In genomic region chr9:136790640-136791465, GRCh38 we compare ENCODE assay signal across 8 cellular contexts. TPM values are rescaled to one million over a fixed set of nuclear protein-coding genes. Genes with fewer than 3 reads are reported as not detected.
A peak's percentile ranks its signal among the peaks of the same experiment; 100 is the strongest.
DNase-seq lines count a peak whose midpoint lies in the region; ATAC-seq lines count a peak whose summit lies in the region.

TMEM141 (plus strand) TSS chr9:136791344; CDS start chr9:136791371, 27 bp downstream.

- H2BK120ac ChIP-seq in mesendoderm (ENCODE audit: low read depth, low read length) = no peak within 1 kb of the TSS

- no CpG with 5 or more reads among the region's 65 CpGs for WGBS in mesendoderm (ENCODE audit: extremely low coverage, insufficient coverage, low lambda C conversion rate)

- H3K79me2 ChIP-seq in mesendoderm (ENCODE audit: control insufficient read depth, insufficient read depth, low read length) = no peaks in the 10 kb centered on the region

- peak within 1 kb of the TSS; percentile 88 for H3K56ac ChIP-seq in mesendoderm (ENCODE audit: low read length)

- no peak within 1 kb of the TSS for H4K5ac ChIP-seq in mesendoderm (ENCODE audit: low read length)

- H3K36me3 Mint-ChIP-seq in activated CD8-positive, alpha-beta memory T cell treated with anti-CD3 and anti-CD28 coated beads, Interleukin-2, amount 10 ng/mL, durations not matched to agents 7 days and 5 days = no peaks in the 10 kb centered on the region

- H4K8ac ChIP-seq in mesendoderm (ENCODE audit: low read depth, low read length) = no peak within 1 kb of the TSS

- H3K27me3 Mint-ChIP-seq in activated CD8-positive, alpha-beta memory T cell treated with anti-CD3 and anti-CD28 coated beads, Interleukin-2, amount 10 ng/mL, durations not matched to agents 7 days and 5 days = peaks cover 8% of the 10 kb centered on the region

- H3K27me3 ChIP-seq in NT2/D1 (ENCODE audit: insufficient read depth, insufficient read length) (peaks cover 8% of the 10 kb centered on the region), endocrine pancreas (ENCODE audit: control insufficient read depth, insufficient read depth, low read length) (no peaks in the 10 kb centered on the region), mesendoderm (ENCODE audit: insufficient read depth, low read length, poor library complexity) (no peaks in the 10 kb centered on the region)

- H3K4ac ChIP-seq in mesendoderm (ENCODE audit: low read depth, low read length) = peak within 1 kb of the TSS; percentile 39

- peak within 1 kb of the TSS; percentile 47 for H3K4me2 ChIP-seq in mesendoderm (ENCODE audit: low read length)

- H3K4me1 Mint-ChIP-seq in activated CD8-positive, alpha-beta memory T cell treated with anti-CD3 and anti-CD28 coated beads, Interleukin-2, amount 10 ng/mL, durations not matched to agents 7 days and 5 days = peaks cover 30% of the 10 kb centered on the region

- CTCF ChIA-PET in activated CD8-positive, alpha-beta memory T cell treated with anti-CD3 and anti-CD28 coated beads, Interleukin-2, amount 10 ng/mL, durations not matched to agents 7 days and 5 days (lab: Charles Lee) = interaction anchor here (0.6 to 2.2 kb wide), 12 partner anchors 9 to 447 kb away, joined by 3 to 14 read pairs (median 4); partner anchors contain the start of genes AJM1 and NPDC1

- no peak within 1 kb of the TSS for H2AK5ac ChIP-seq in mesendoderm (ENCODE audit: low read length)

- no peak within 1 kb of the TSS for H2BK5ac ChIP-seq in mesendoderm (ENCODE audit: low read length)

- H3K36me3 ChIP-seq in NT2/D1 (ENCODE audit: insufficient read depth, insufficient read length, low read length) (peaks cover 26% of the 10 kb centered on the region), endocrine pancreas (ENCODE audit: control insufficient read depth, insufficient read depth, low read length) (no peaks in the 10 kb centered on the region), mesendoderm (ENCODE audit: control insufficient read depth, insufficient read depth, low read length) (no peaks in the 10 kb centered on the region)

- peak within 1 kb of the TSS; percentile 18 for H3K27ac ChIP-seq in mesendoderm (ENCODE audit: low read depth, low read length)

- H3K9me3 ChIP-seq in NT2/D1 (ENCODE audit: insufficient read depth, low read length) (no peaks in the 10 kb centered on the region), endocrine pancreas (ENCODE audit: control insufficient read depth, low read length) (no peaks in the 10 kb centered on the region)

- H3K4me3 ChIP-seq in NT2/D1 (ENCODE audit: insufficient read length, low read depth) (peak within 1 kb of the TSS; percentile 94), endocrine pancreas (ENCODE audit: control insufficient read depth, insufficient read depth, low read length) (peak within 1 kb of the TSS; percentile 25), mesendoderm (ENCODE audit: low read length) (peak within 1 kb of the TSS; percentile 57)

- peak; percentile 84 for ATAC-seq in GM21381 (IDR thresholded peaks at IDR 0.05; ENCODE audit: unreplicated experiment)
- peak; percentile 93 for ATAC-seq in activated CD8-positive, alpha-beta memory T cell treated with anti-CD3 and anti-CD28 coated beads, Interleukin-2, amount 10 ng/mL, durations not matched to agents 7 days and 5 days

- no peaks in the 10 kb centered on the region for H3K9me3 Mint-ChIP-seq in activated CD8-positive, alpha-beta memory T cell treated with anti-CD3 and anti-CD28 coated beads, Interleukin-2, amount 10 ng/mL, durations not matched to agents 7 days and 5 days (ENCODE audit: low read depth)

- no peak within 1 kb of the TSS for H2BK15ac ChIP-seq in mesendoderm (replicated peaks; ENCODE audit: low read depth)

- DNase-seq in COLO829 (ENCODE audit: low spot score) (peak; percentile 100), HUDEP-2 (lab: John Stamatoyannopoulos, UW; ENCODE audit: unreplicated experiment in 76 of 76) (peak; percentile 83 to 100 (median 99)), NT2/D1 (ENCODE audit: low read depth, low spot score) (peak; percentile 99), mesendoderm (peak; percentile 99)
- DNase-seq in activated CD8-positive, alpha-beta memory T cell treated with anti-CD3 and anti-CD28 coated beads, Interleukin-2, amount 10 ng/mL, durations not matched to agents 7 days and 5 days = peak; percentile 100
- DNase-seq in stimulated activated CD8-positive, alpha-beta memory T cell treated with anti-CD3 and anti-CD28 coated beads, Interleukin-15, amount 100 ng/mL, for 1 hour (ENCODE audit: low read depth) = peak; percentile 99

- peak within 1 kb of the TSS; percentile 13 for H3K18ac ChIP-seq in mesendoderm (ENCODE audit: low read length)

- H3K23ac ChIP-seq in mesendoderm (ENCODE audit: low read length) = no peak within 1 kb of the TSS

- H3K27ac Mint-ChIP-seq in activated CD8-positive, alpha-beta memory T cell treated with anti-CD3 and anti-CD28 coated beads, Interleukin-2, amount 10 ng/mL, durations not matched to agents 7 days and 5 days = peak within 1 kb of the TSS; percentile 86

- peaks cover 2% of the 10 kb centered on the region for H3K79me1 ChIP-seq in mesendoderm (ENCODE audit: low read length)

- H3K9ac ChIP-seq in NT2/D1 (ENCODE audit: insufficient read length, low read depth) = peak within 1 kb of the TSS; percentile 91
- peak within 1 kb of the TSS; percentile 11 for H3K9ac ChIP-seq in endocrine pancreas (ENCODE audit: control insufficient read depth, insufficient read depth, low read length)
- H3K9ac ChIP-seq in mesendoderm (ENCODE audit: low read length) = peak within 1 kb of the TSS; percentile 77

- H3K4me1 ChIP-seq in NT2/D1 (ENCODE audit: insufficient read depth, insufficient read length) = peaks cover 13% of the 10 kb centered on the region
- peaks cover 10% of the 10 kb centered on the region for H3K4me1 ChIP-seq in endocrine pancreas (ENCODE audit: control insufficient read depth, insufficient read depth, low read length)
- H3K4me1 ChIP-seq in mesendoderm (ENCODE audit: control insufficient read depth, low read depth, low read length) = no peaks in the 10 kb centered on the region

- H3K4me3 Mint-ChIP-seq in activated CD8-positive, alpha-beta memory T cell treated with anti-CD3 and anti-CD28 coated beads, Interleukin-2, amount 10 ng/mL, durations not matched to agents 7 days and 5 days = peak within 1 kb of the TSS; percentile 77

RNA-seq across cellular contexts. Expression of gene TMEM141, which starts in this region (rescaled TPM):
- total RNA-seq in activated CD8-positive, alpha-beta memory T cell treated with anti-CD3 and anti-CD28 coated beads, Interleukin-2, amount 10 ng/mL, durations not matched to agents 7 days and 5 days = 10 to 100 TPM; 31.7 to 32.8 TPM
- 29.9 TPM for polyA plus RNA-seq in mesendoderm (2013, experiment 1 of 2)
- 29.3 TPM for polyA plus RNA-seq in mesendoderm (2013, experiment 2 of 2)

Comparison
In these comparisons a context has a peak if more than half of its experiments do, and no peak if none do; other contexts are left out.
1. Peak in every context shown above with its lines: DNase-seq, ATAC-seq, H3K4me3 ChIP-seq and H3K27ac ChIP-seq.
2. H3K4me3 ChIP-seq: peak in every context shown above with its lines; median percentile 94 in NT2/D1; 57 in mesendoderm; 25 in endocrine pancreas.
3. H3K9ac ChIP-seq: peak in every context shown above with its lines; median percentile 91 in NT2/D1; 77 in mesendoderm; 11 in endocrine pancreas.